ENCODE assay signal across 26 cellular contexts in the genomic region with DNA sequence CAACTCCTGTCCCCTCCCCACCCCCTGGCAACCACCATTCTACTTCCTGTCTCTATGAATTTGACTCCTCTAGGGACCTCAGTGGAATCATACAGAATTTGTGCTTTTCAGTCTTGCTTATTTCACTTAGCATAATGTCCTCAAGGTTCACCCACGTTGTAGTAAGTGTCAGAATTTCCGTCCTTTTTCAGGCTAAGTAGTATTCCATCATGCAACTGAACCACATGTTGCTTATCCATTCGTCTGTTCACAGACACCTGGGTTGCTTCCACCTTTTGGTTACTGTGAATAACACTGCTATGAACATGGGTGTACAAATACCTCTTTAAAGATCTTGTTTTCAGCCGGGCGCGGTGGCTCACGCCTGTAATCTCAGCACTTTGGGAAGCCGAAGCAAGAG.
"Had no signal": no experiment of that assay in that cellular context is flagged by ENCODE, and none has a peak within 500 bp of the region (broad histone marks: within the 10 kb centered on the region; RNA-seq: fewer than 3 reads in every experiment).

No MANE protein-coding gene starts in this region.

- ATAC-seq: effector memory CD8-positive, alpha-beta T cell; esophagus mucosa; gastrocnemius medialis; heart right ventricle; left colon; left lobe of liver; lower lobe of right lung; mucosa of descending colon had no signal

- H3K9me3 ChIP-seq: colonic mucosa, esophagus squamous epithelium, gastrocnemius medialis, heart right ventricle, left ventricle myocardium inferior, lower lobe of right lung, mucosa of descending colon had no signal

- DNase-seq: colonic mucosa; cortex of kidney; effector CD8-positive, alpha-beta T cell; effector memory CD8-positive, alpha-beta T cell; endodermal cell; erythroblast; esophagus squamous epithelium; foreskin fibroblast; foreskin melanocyte; gastrocnemius medialis; glutamatergic neuron; heart right ventricle; hypothalamus; immature natural killer cell; islet precursor cell; kidney; kidney glomerular epithelial cell; left colon; left ventricle myocardium inferior; lower lobe of right lung; mesenchymal stem cell; mucosa of descending colon had no signal

- H3K27ac ChIP-seq: colonic mucosa, epithelial cell of prostate, esophagus squamous epithelium, gastrocnemius medialis, heart right ventricle, hepatocyte, left ventricle myocardium inferior, lower lobe of right lung had no signal

- H3K27me3 ChIP-seq: esophagus squamous epithelium, hepatocyte had no signal

- H3K4me1 ChIP-seq: colonic mucosa, gastrocnemius medialis, left ventricle myocardium inferior had no signal

- H3K4me3 ChIP-seq: colonic mucosa, esophagus squamous epithelium, gastrocnemius medialis, heart right ventricle, hepatocyte, left ventricle myocardium inferior, lower lobe of right lung, mucosa of descending colon had no signal

- H3K79me2 ChIP-seq: hepatocyte had no signal

- H3K4me2 ChIP-seq: hepatocyte had no signal

- H3K36me3 ChIP-seq: colonic mucosa, gastrocnemius medialis, heart right ventricle, left ventricle myocardium inferior, lower lobe of right lung had no signal

- H2AFZ ChIP-seq: hepatocyte had no signal
